In genomic region chr5:91061946-91062586, GRCh38 we compare ENCODE assay signal across 19 cellular contexts.
DNase-seq lines count a peak whose midpoint lies in the region; ATAC-seq, FAIRE-seq and TF ChIP-seq lines count a peak whose summit lies in the region.
"Had no signal": no experiment of that assay in that cellular context is flagged by ENCODE, and none has a peak within 500 bp of the region (broad histone marks: within the 10 kb centered on the region; RNA-seq: fewer than 3 reads in every experiment).

No MANE protein-coding gene starts in this region.

- H3K9me3 ChIP-seq in H1 (ENCODE audit: insufficient read depth in 2 of 2, low read depth in 1 of 2, low read length in 1 of 2) (no peaks in the 10 kb centered on the region), left ventricle myocardium inferior (replicated peaks) (no peaks in the 10 kb centered on the region)
- H3K9me3 ChIP-seq: BLaER1 had no signal

- no peaks in the 10 kb centered on the region for H3K23me2 ChIP-seq in H1 (ENCODE audit: low read depth, low read length)

- H3K36me3 ChIP-seq in H1 (ENCODE audit: control insufficient read depth in 2 of 4, insufficient read depth in 4 of 4, low read length in 3 of 4) (no peaks in the 10 kb centered on the region), left ventricle myocardium inferior (no peaks in the 10 kb centered on the region)
- H3K36me3 ChIP-seq: BLaER1, WERI-Rb-1 had no signal

- H3K4me2 ChIP-seq in H1 (ENCODE audit: insufficient read depth in 1 of 2, low read depth in 2 of 2, low read length in 2 of 2), result no peak overlapping the region
- H3K4me2 ChIP-seq: BLaER1 had no signal

- CTCF ChIA-PET in H1 (lab: Charles Lee; ENCODE audit: partially characterized antibody), result interaction anchor here (0.6 to 1.7 kb wide), 4 partner anchors 10 to 130 kb away, joined by 3 to 7 read pairs (median 4); no protein-coding TSS in a partner anchor

- H3K4me3 ChIP-seq in H1 (ENCODE audit: extremely low read depth in 1 of 4, insufficient read depth in 2 of 4, low read depth in 3 of 4, low read length in 4 of 4) (no peak overlapping the region), left ventricle myocardium inferior (no peak overlapping the region)
- H3K4me3 ChIP-seq: BLaER1 had no signal

- H2BK120ac ChIP-seq in H1 (replicated peaks; ENCODE audit: low read depth, low read length), result no peak overlapping the region

- no peak overlapping the region for H3K18ac ChIP-seq in H1 (ENCODE audit: extremely low read depth, low read length)

- no peak for TF ChIP-seq POLR2A in H1 (IDR thresholded peaks at IDR 0.05; ENCODE audit: control extremely low read depth in 1 of 2, low read depth in 2 of 2, low read length in 2 of 2)

- no peak for TF ChIP-seq RAD21 in H1 (IDR thresholded peaks at IDR 0.05 in 1 of 2, conservative IDR thresholded peaks at IDR 0.05 in 1 of 2; ENCODE audit: low read depth in 2 of 2, low read length in 2 of 2)

- H3K27ac Mint-ChIP-seq in activated T-helper 17 cell treated with anti-CD3 and anti-CD28 coated beads, Interleukin-2, amount 50 U/mL, for 72 hours, result no peak overlapping the region
- H3K27ac Mint-ChIP-seq: dendritic cell treated with granulocyte-macrophage colony-stimulating factor and Interleukin-4, amounts not matched to agents 40 ng/mL and 50 ng/mL, for 4 days; IgD-negative memory B cell had no signal

- H3K27ac ChIP-seq in H1 (ENCODE audit: low read depth, low read length), result no peak overlapping the region
- no peak overlapping the region for H3K27ac ChIP-seq in left ventricle myocardium inferior (replicated peaks)
- H3K27ac ChIP-seq: BLaER1, WERI-Rb-1 had no signal

- no peak overlapping the region for H3K56ac ChIP-seq in H1 (replicated peaks; ENCODE audit: insufficient read length, low read depth, low read length)

- no peaks in the 10 kb centered on the region for H3K9me3 Mint-ChIP-seq in activated T-helper 17 cell treated with anti-CD3 and anti-CD28 coated beads, Interleukin-2, amount 50 U/mL, for 72 hours
- H3K9me3 Mint-ChIP-seq: dendritic cell treated with granulocyte-macrophage colony-stimulating factor and Interleukin-4, amounts not matched to agents 40 ng/mL and 50 ng/mL, for 4 days; IgD-negative memory B cell had no signal

- ATAC-seq in GM18868 (IDR thresholded peaks at IDR 0.05; ENCODE audit: unreplicated experiment) (peak; percentile 36), GM21390 (IDR thresholded peaks at IDR 0.05; ENCODE audit: unreplicated experiment) (peak; percentile 39), HG03460 (IDR thresholded peaks at IDR 0.05; ENCODE audit: unreplicated experiment) (peak; percentile 45)
- ATAC-seq in activated T-helper 17 cell treated with anti-CD3 and anti-CD28 coated beads, Interleukin-2, amount 50 U/mL, for 72 hours (replicated peaks), result no peak

- peaks cover 7% of the 10 kb centered on the region for H3K4me1 Mint-ChIP-seq in activated T-helper 17 cell treated with anti-CD3 and anti-CD28 coated beads, Interleukin-2, amount 50 U/mL, for 72 hours

- H2AK5ac ChIP-seq in H1 (ENCODE audit: low read depth, low read length), result no peak overlapping the region

- H2BK20ac ChIP-seq in H1 (ENCODE audit: low read length), result no peak overlapping the region

- H3K36me3 Mint-ChIP-seq in activated T-helper 17 cell treated with anti-CD3 and anti-CD28 coated beads, Interleukin-2, amount 50 U/mL, for 72 hours (ENCODE audit: low read depth), result no peaks in the 10 kb centered on the region
- H3K36me3 Mint-ChIP-seq: IgD-negative memory B cell had no signal

- no peak overlapping the region for H2BK12ac ChIP-seq in H1 (ENCODE audit: low read depth, low read length)

- H4K5ac ChIP-seq in H1 (ENCODE audit: insufficient read length, low read depth, low read length), result no peak overlapping the region

- no peak overlapping the region for H2AFZ ChIP-seq in H1 (ENCODE audit: low read length)

- H4K20me1 ChIP-seq in H1 (replicated peaks in 1 of 2; ENCODE audit: control insufficient read depth in 1 of 2, insufficient read depth in 2 of 2, low read length in 2 of 2), result no peaks in the 10 kb centered on the region
- H4K20me1 ChIP-seq: BLaER1 had no signal

- H3K4ac ChIP-seq in H1 (replicated peaks; ENCODE audit: insufficient read length, low read depth, low read length), result no peak overlapping the region

- POLR2A ChIA-PET in H1 (lab: Charles Lee; ENCODE audit: partially characterized antibody), result no interaction called here

- peak overlapping the region; percentile 5 for H3K14ac ChIP-seq in H1 (ENCODE audit: insufficient read length)

- whole genome bisulfite sequencing in H1 (ENCODE audit: extremely low coverage in 1 of 2, insufficient coverage in 1 of 2, insufficient read length in 1 of 2, insufficient replicate concordance in 2 of 2, low coverage in 1 of 2, low lambda C conversion rate in 2 of 2, missing lambda C conversion rate in 1 of 2), 2 experiments, result 85% methylated on average over 4 of the region's 4 CpGs; no CpG with 5 or more reads in 1 of the 2 experiments

- H3K9ac ChIP-seq in H1 (replicated peaks in 1 of 4; ENCODE audit: extremely low read depth in 1 of 4, low read depth in 3 of 4, low read length in 3 of 4), result no peak overlapping the region
- H3K9ac ChIP-seq: BLaER1 had no signal

- intact Hi-C loops in left ventricle myocardium inferior (cut with micrococcal nuclease), result no loop called here

- no peak overlapping the region for H4K8ac ChIP-seq in H1 (ENCODE audit: extremely low read depth, insufficient read depth, low read length)

- no peaks in the 10 kb centered on the region for H3K27me3 ChIP-seq in H1 (replicated peaks in 1 of 4; ENCODE audit: control insufficient read depth in 3 of 4, extremely low read depth in 1 of 4, insufficient read depth in 3 of 4, low read length in 3 of 4)
- H3K27me3 ChIP-seq in left ventricle myocardium inferior (ENCODE audit: low read depth), result no peaks in the 10 kb centered on the region
- H3K27me3 ChIP-seq: BLaER1 had no signal

- no peak overlapping the region for H2BK15ac ChIP-seq in H1 (ENCODE audit: low read length)

- no peak overlapping the region for H2BK5ac ChIP-seq in H1 (ENCODE audit: low read depth, low read length)

- H3K4me3 Mint-ChIP-seq in activated T-helper 17 cell treated with anti-CD3 and anti-CD28 coated beads, Interleukin-2, amount 50 U/mL, for 72 hours, result no peak overlapping the region
- H3K4me3 Mint-ChIP-seq: dendritic cell treated with granulocyte-macrophage colony-stimulating factor and Interleukin-4, amounts not matched to agents 40 ng/mL and 50 ng/mL, for 4 days; IgD-negative memory B cell had no signal

- no peaks in the 10 kb centered on the region for H3K79me1 ChIP-seq in H1 (ENCODE audit: low read depth, low read length)

- H3K4me1 ChIP-seq in H1 (replicated peaks in 1 of 4; ENCODE audit: control insufficient read depth in 3 of 4, insufficient read depth in 4 of 4, low read length in 3 of 4) (no peaks in the 10 kb centered on the region), left ventricle myocardium inferior (peaks cover 16% of the 10 kb centered on the region)
- H3K4me1 ChIP-seq: BLaER1 had no signal

- H3K27me3 Mint-ChIP-seq in activated T-helper 17 cell treated with anti-CD3 and anti-CD28 coated beads, Interleukin-2, amount 50 U/mL, for 72 hours, result peaks cover 38% of the 10 kb centered on the region
- H3K27me3 Mint-ChIP-seq: dendritic cell treated with granulocyte-macrophage colony-stimulating factor and Interleukin-4, amounts not matched to agents 40 ng/mL and 50 ng/mL, for 4 days had no signal

- TF ChIP-seq CTCF in H1 (IDR thresholded peaks at IDR 0.05; ENCODE audit: control extremely low read depth in 1 of 3, insufficient read depth in 1 of 3, low read depth in 1 of 3, low read length in 3 of 3), result no peak
- no peak for TF ChIP-seq CTCF in left ventricle myocardium inferior (IDR thresholded peaks at IDR 0.05; ENCODE audit: borderline replicate concordance)

- no peak for FAIRE-seq in H1 (lab: Jason Lieb, UNC)

- no peak overlapping the region for H3K23ac ChIP-seq in H1 (ENCODE audit: insufficient read length)

- no peak overlapping the region for H4K91ac ChIP-seq in H1 (replicated peaks; ENCODE audit: insufficient read length, low read length)

- DNase-seq in H1 (ENCODE audit: low read depth in 1 of 2, low spot score in 2 of 2) (no peak), NCI-H1694 (lab: John Stamatoyannopoulos, UW) (no peak), left ventricle myocardium inferior (no peak), NCI-H1694 treated with DMSO at 0.1 percent for 48 hours (lab: John Stamatoyannopoulos, UW) (no peak)
- DNase-seq: activated naive CD4-positive, alpha-beta T cell treated with Interleukin-2 at 50 U/mL for 16 hours; DMS53; head of caudate nucleus; mesenchymal stem cell; NCI-H1048; NCI-H69; SW 1271; WERI-Rb-1 had no signal

- TF ChIP-seq EP300 in H1 (IDR thresholded peaks at IDR 0.05; ENCODE audit: borderline replicate concordance in 1 of 2, low read depth in 2 of 2, low read length in 2 of 2), result no peak

- no peaks in the 10 kb centered on the region for H3K79me2 ChIP-seq in H1 (ENCODE audit: control insufficient read depth in 1 of 2, insufficient read depth in 2 of 2, low read length in 2 of 2)

TF ChIP-seq in H1, 55 proteins besides CTCF, POLR2A, EP300 and RAD21:
- TF ChIP-seq KDM4A (IDR thresholded peaks at IDR 0.05; ENCODE audit: low read depth, low read length, severe bottlenecking), result no peak
- TF ChIP-seq RXRA (IDR thresholded peaks at IDR 0.05; ENCODE audit: insufficient read depth, low read depth, low read length), result no peak
- no peak for TF ChIP-seq SIRT6 (IDR thresholded peaks at IDR 0.05; ENCODE audit: low read length)
- TF ChIP-seq CHD2 (IDR thresholded peaks at IDR 0.05; ENCODE audit: low read length), result no peak
- TF ChIP-seq SIX5 (IDR thresholded peaks at IDR 0.05; ENCODE audit: low read depth, low read length), result no peak
- no peak for TF ChIP-seq JUN (IDR thresholded peaks at IDR 0.05; ENCODE audit: low read depth, low read length)
- TF ChIP-seq RBBP5 (IDR thresholded peaks at IDR 0.05; ENCODE audit: borderline replicate concordance, low read depth, low read length), result no peak
- TF ChIP-seq NANOG (IDR thresholded peaks at IDR 0.05; ENCODE audit: insufficient read depth, low read depth, low read length, poor library complexity, severe bottlenecking), result no peak
